ENCODE assay signal across 26 cellular contexts in the genomic region with DNA sequence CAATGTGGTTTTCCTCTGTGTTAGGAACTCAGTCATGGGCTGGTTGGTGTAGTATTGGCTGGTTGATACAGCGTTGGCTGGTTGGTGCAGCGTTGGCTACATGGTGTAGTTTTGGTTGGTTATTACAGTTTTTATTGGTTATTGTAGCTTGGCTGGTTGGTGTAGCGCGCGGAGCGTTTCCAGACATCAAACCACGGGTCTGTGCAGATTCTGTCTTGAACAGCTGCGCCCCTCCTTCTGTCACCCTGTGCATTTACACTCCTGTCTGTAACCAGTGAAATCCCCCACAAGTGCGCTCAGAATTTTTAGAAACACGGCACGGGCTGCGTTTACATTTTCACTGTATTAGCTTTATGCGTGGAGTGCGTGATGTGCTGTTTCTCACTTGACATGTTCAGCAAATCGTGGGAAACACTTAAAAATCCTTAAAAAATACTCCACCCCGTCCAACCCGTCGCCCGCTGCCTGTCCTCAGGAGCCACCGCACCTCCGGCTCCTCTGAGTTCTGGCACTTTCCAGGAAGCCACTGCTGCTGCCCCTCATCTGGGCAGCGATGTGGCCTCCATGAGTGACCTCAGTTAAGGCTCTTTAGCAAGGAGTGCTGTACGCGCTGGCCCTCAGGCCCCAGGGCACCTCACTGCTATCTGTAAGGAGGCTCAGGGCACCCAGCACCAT. TPM values are rescaled to one million over a fixed set of nuclear protein-coding genes. Genes with fewer than 3 reads are reported as not detected.
"Had no signal": no experiment of that assay in that cellular context is flagged by ENCODE, and none has a peak within 500 bp of the region (broad histone marks: within the 10 kb centered on the region; RNA-seq: fewer than 3 reads in every experiment).

No MANE protein-coding gene starts in this region.

- H3K36me3 Mint-ChIP-seq: activated naive CD8-positive, alpha-beta T cell treated with anti-CD3 and anti-CD28 coated beads for 36 hours; T-cell had no signal

- H3K4me1 ChIP-seq: adrenal gland, body of pancreas, gastroesophageal sphincter, heart left ventricle, parathyroid adenoma, right atrium auricular region, tibial nerve had no signal

- H3K27me3 ChIP-seq: adrenal gland, body of pancreas, cardiac muscle cell, right atrium auricular region had no signal

- ATAC-seq: body of pancreas; effector memory CD8-positive, alpha-beta T cell; gastroesophageal sphincter; heart left ventricle; T-cell had no signal

- DNase-seq: activated CD4-positive, alpha-beta T cell treated with anti-CD3 and anti-CD28 coated beads for 48 hours; activated CD4-positive, alpha-beta T cell treated with anti-CD3 and anti-CD28 coated beads, Interleukin-2, amount 50 U/mL, for 48 hours; activated CD8-positive, alpha-beta memory T cell treated with anti-CD3 and anti-CD28 coated beads for 24 hours; activated effector memory CD4-positive, alpha-beta T cell treated with anti-CD3 and anti-CD28 coated beads, Interleukin-2, amount 50 U/mL, for 16 hours; activated naive CD4-positive, alpha-beta T cell treated with anti-CD3 and anti-CD28 coated beads for 36 hours; activated naive CD8-positive, alpha-beta T cell treated with anti-CD3 and anti-CD28 coated beads for 36 hours; body of pancreas; cortex of kidney; effector memory CD8-positive, alpha-beta T cell; kidney glomerular epithelial cell; nephron progenitor cell; nucleus accumbens; stimulated activated CD4-positive, alpha-beta T cell treated with anti-CD3 and anti-CD28 coated beads, Interleukin-15, amount 100 ng/mL, for 24 hours; stimulated activated CD4-positive, alpha-beta T cell treated with anti-CD3 and anti-CD28 coated beads, Interleukin-2, amount 100 ng/mL, for 24 hours; stimulated activated naive CD4-positive, alpha-beta T cell; T-cell had no signal

- H3K27ac Mint-ChIP-seq: activated naive CD4-positive, alpha-beta T cell treated with anti-CD3 and anti-CD28 coated beads for 36 hours; activated naive CD8-positive, alpha-beta T cell treated with anti-CD3 and anti-CD28 coated beads for 36 hours; effector memory CD8-positive, alpha-beta T cell; nephron progenitor cell; T-cell had no signal

- H3K9me3 ChIP-seq: adrenal gland, body of pancreas, gastroesophageal sphincter, heart left ventricle, right atrium auricular region, tibial nerve had no signal

- H3K36me3 ChIP-seq: adrenal gland, cardiac muscle cell, gastroesophageal sphincter, heart left ventricle, right atrium auricular region, tibial nerve had no signal

- H3K27ac ChIP-seq: adrenal gland, body of pancreas, cardiac muscle cell, gastroesophageal sphincter, heart left ventricle, parathyroid adenoma, right atrium auricular region, tibial nerve had no signal

- H3K27me3 Mint-ChIP-seq: activated naive CD8-positive, alpha-beta T cell treated with anti-CD3 and anti-CD28 coated beads for 36 hours had no signal

- H3K4me3 Mint-ChIP-seq: activated naive CD4-positive, alpha-beta T cell treated with anti-CD3 and anti-CD28 coated beads for 36 hours; activated naive CD8-positive, alpha-beta T cell treated with anti-CD3 and anti-CD28 coated beads for 36 hours; effector memory CD8-positive, alpha-beta T cell; nephron progenitor cell; T-cell had no signal

- H3K4me1 Mint-ChIP-seq: activated naive CD8-positive, alpha-beta T cell treated with anti-CD3 and anti-CD28 coated beads for 36 hours; T-cell had no signal

- H3K9me3 Mint-ChIP-seq: activated naive CD4-positive, alpha-beta T cell treated with anti-CD3 and anti-CD28 coated beads for 36 hours; activated naive CD8-positive, alpha-beta T cell treated with anti-CD3 and anti-CD28 coated beads for 36 hours; effector memory CD8-positive, alpha-beta T cell; nephron progenitor cell; T-cell had no signal

- H3K4me3 ChIP-seq: adrenal gland, body of pancreas, cardiac muscle cell, gastroesophageal sphincter, heart left ventricle, lung, right atrium auricular region, tibial nerve had no signal

RNA-seq across cellular contexts. Expression of a gene that starts 20.8 kb away (rescaled TPM):
- total RNA-seq: endothelial cell of umbilical vein had no signal
- polyA plus RNA-seq: fibroblast of lung had no signal
